In the genomic region with DNA sequence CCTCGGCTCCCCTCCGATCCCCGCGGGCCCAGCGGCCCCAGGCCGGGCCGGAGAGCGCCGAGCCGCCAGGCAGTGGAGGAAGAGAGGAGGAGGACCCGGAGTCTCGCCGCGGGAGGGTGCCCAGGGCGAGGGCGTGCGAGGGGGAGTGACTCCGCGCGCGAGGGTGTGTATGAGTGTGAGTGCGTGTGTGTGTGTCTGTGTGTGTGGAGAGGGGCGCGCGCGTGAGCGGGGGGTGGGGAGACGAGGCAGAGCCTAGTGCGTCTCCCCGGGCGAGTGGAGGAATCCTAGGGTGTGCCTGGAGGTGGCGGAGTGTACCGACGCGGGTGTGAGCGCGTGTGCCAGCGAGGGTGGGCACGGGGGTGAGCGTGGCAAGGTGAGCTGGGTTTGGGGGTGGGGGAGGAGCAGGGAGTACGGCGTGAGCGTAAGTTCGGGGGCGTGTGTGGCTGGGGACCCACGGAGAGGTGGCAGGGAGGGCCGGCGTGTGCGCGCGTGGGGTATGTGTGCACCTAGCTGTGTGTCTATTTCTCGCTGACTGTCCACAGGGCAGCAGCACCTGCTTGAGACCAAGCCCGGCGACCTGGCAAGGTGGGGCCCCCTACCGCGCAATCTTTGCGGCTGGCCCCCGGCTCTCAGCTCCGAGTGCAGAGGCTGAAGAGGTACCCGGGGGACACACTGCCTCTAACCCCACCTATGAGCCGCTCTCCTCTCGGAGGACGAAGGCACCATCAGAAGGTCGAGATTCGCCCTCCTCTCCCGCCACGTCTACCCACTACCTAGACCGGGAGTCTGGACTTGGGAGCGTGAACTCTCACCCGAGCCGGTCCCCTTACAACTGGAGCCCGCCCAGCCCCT, we compare ENCODE assay signal across 8 cellular contexts. TPM values are rescaled to one million over a fixed set of nuclear protein-coding genes. Genes with fewer than 3 reads are reported as not detected.
DNase-seq lines count a peak whose midpoint lies in the region; ATAC-seq, FAIRE-seq and TF ChIP-seq lines count a peak whose summit lies in the region.

No MANE protein-coding gene starts in this region.

- H3K4me3 ChIP-seq in dorsolateral prefrontal cortex (peak overlapping the region; percentile 51 to 79 (median 69)), upper lobe of right lung (peak overlapping the region; percentile 58)

- H3K36me3 ChIP-seq in ES-I3 (ENCODE audit: insufficient read depth, low read length) = no peaks in the 10 kb centered on the region
- no peaks in the 10 kb centered on the region for H3K36me3 ChIP-seq in upper lobe of right lung

- H3K9me3 ChIP-seq in ES-I3 (ENCODE audit: control insufficient read depth, insufficient read depth, low read length) (no peaks in the 10 kb centered on the region), upper lobe of right lung (no peaks in the 10 kb centered on the region)

- H3K9ac ChIP-seq in ES-I3 (ENCODE audit: low read depth, low read length) = peak overlapping the region; percentile 37

- intact Hi-C loops in dorsolateral prefrontal cortex (cut with DNase I) = loop anchor here (5.0 to 10.0 kb wide), 6 partner anchors 83 to 345 kb away; no protein-coding TSS in a partner anchor
- intact Hi-C loops in upper lobe of right lung (cut with DNase I) = no loop called here

- peak; percentile 42 for ATAC-seq in upper lobe of right lung

- TF ChIP-seq CTCF in dorsolateral prefrontal cortex (IDR thresholded peaks at IDR 0.05 in 54 of 56, conservative IDR thresholded peaks at IDR 0.05 in 2 of 56; ENCODE audit: low read depth in 1 of 56, partially characterized antibody in 56 of 56) = peak in 1 of 56 donors; percentile 18
- TF ChIP-seq CTCF in upper lobe of right lung (IDR thresholded peaks at IDR 0.05) = no peak

- peak overlapping the region in 57 of 59 donors; percentile 59 to 93 (median 84) for H3K27ac ChIP-seq in dorsolateral prefrontal cortex
- peak overlapping the region; percentile 61 for H3K27ac ChIP-seq in upper lobe of right lung

- H3K4me1 ChIP-seq in ES-I3 (ENCODE audit: insufficient read depth, low read length) (no peaks in the 10 kb centered on the region), upper lobe of right lung (peaks cover 30% of the 10 kb centered on the region)

- DNase-seq in NCI-H345 treated with DMSO at 0.1 percent for 48 hours (lab: John Stamatoyannopoulos, UW; ENCODE audit: unreplicated experiment) = peak; percentile 40
- DNase-seq in dorsolateral prefrontal cortex = peak in 4 of 10 donors; percentile 45 to 73 (median 56)
- peak; percentile 39 for DNase-seq in midbrain (lab: John Stamatoyannopoulos, UW)
- peak; percentile 67 for DNase-seq in upper lobe of right lung
- DNase-seq in GM19239 (ENCODE audit: insufficient read length, low spot score) = no peak
- no peak for DNase-seq in NCI-H2029 (lab: John Stamatoyannopoulos, UW)
- DNase-seq in SK-N-DZ (ENCODE audit: low spot score) = no peak

- peaks cover 0 to 2% (median 0%) of the 10 kb centered on the region in 45 donors for H3K27me3 ChIP-seq in dorsolateral prefrontal cortex
- H3K27me3 ChIP-seq in upper lobe of right lung = peaks cover 20% of the 10 kb centered on the region

- no peak for FAIRE-seq in GM19239 (lab: Jason Lieb, UNC)

RNA-seq across cellular contexts. Expression of a gene that starts 0.8 kb away (rescaled TPM):
- total RNA-seq in dorsolateral prefrontal cortex (100 to 1,000 TPM in 4 of 120 experiments, 10 to 100 TPM in 116; 24.2 to 117 (median 79.1) TPM), upper lobe of right lung (6.3 TPM)
- not detected in 2 replicates for polyA plus RNA-seq in SK-N-DZ (2014; cell fraction: cytosol; rRNA removed)
- polyA plus RNA-seq in SK-N-DZ (2014; cell fraction: nucleus; rRNA removed) = not detected in 2 replicates

Comparison
In these comparisons a context has a peak if more than half of its experiments do, and no peak if none do; other contexts are left out.
1. DNase-seq: peak in NCI-H345 treated with DMSO at 0.1 percent for 48 hours (single experiment), midbrain (single experiment) and upper lobe of right lung (single experiment); none in GM19239 (single experiment), NCI-H2029 (single experiment) and SK-N-DZ (single experiment).